8 cellular contexts compared by ENCODE assay signal in genomic region chr12:48956279-48957140, GRCh38. TPM values are rescaled to one million over a fixed set of nuclear protein-coding genes. Genes with fewer than 3 reads are reported as not detected.
DNase-seq lines count a peak whose midpoint lies in the region; ATAC-seq lines count a peak whose summit lies in the region.

No MANE protein-coding gene starts in this region.

- peak overlapping the region; percentile 82 for H3K23ac ChIP-seq in neuronal stem cell (ENCODE audit: low read depth, low read length, poor library complexity)

- peak overlapping the region; percentile 71 for H2AK5ac ChIP-seq in neuronal stem cell (ENCODE audit: low read depth, low read length)

- peak overlapping the region; percentile 87 for H2BK5ac ChIP-seq in neuronal stem cell (ENCODE audit: low read length)

- H3K36me3 ChIP-seq in neuronal stem cell (replicated peaks in 1 of 2; ENCODE audit: control insufficient read depth in 2 of 2, insufficient read depth in 2 of 2, low read length in 2 of 2): peaks cover 5 to 45% of the 10 kb centered on the region in 2 donors

- peaks cover 31% of the 10 kb centered on the region for H3K4me1 Mint-ChIP-seq in activated naive CD8-positive, alpha-beta T cell treated with anti-CD3 and anti-CD28 coated beads, Interleukin-2, amount 50 U/mL, for 24 hours

- peak overlapping the region; percentile 21 for H2BK120ac ChIP-seq in neuronal stem cell (ENCODE audit: low read depth, low read length)

- H3K4me2 ChIP-seq in neuronal stem cell (ENCODE audit: insufficient read depth, low read length, poor library complexity, severe bottlenecking): peak overlapping the region; percentile 72

- H3K27ac ChIP-seq in neuronal stem cell (replicated peaks; ENCODE audit: low read length): peak overlapping the region; percentile 78

- no peak overlapping the region for H4K91ac ChIP-seq in neuronal stem cell (ENCODE audit: low read depth, low read length, poor library complexity)

- peaks cover 3% of the 10 kb centered on the region for H3K79me1 ChIP-seq in neuronal stem cell (ENCODE audit: low read depth, low read length)

- peak overlapping the region; percentile 16 for H2BK12ac ChIP-seq in neuronal stem cell (ENCODE audit: low read length)

- H3K27ac Mint-ChIP-seq in activated naive CD8-positive, alpha-beta T cell treated with anti-CD3 and anti-CD28 coated beads, Interleukin-2, amount 50 U/mL, for 24 hours: peak overlapping the region; percentile 90

- peaks cover 7% of the 10 kb centered on the region in 2 donors for H3K4me1 ChIP-seq in neuronal stem cell (ENCODE audit: control insufficient read depth in 2 of 2, insufficient read depth in 1 of 2, low read depth in 1 of 2, low read length in 2 of 2)

- H3K18ac ChIP-seq in neuronal stem cell (ENCODE audit: low read length): peak overlapping the region; percentile 98

- intact Hi-C loops in head of caudate nucleus (cut with DNase I): no loop called here

- H3K36me3 Mint-ChIP-seq in activated naive CD8-positive, alpha-beta T cell treated with anti-CD3 and anti-CD28 coated beads, Interleukin-2, amount 50 U/mL, for 24 hours (ENCODE audit: low read depth): peaks cover 6% of the 10 kb centered on the region

- peaks cover 0 to 2% (median 0%) of the 10 kb centered on the region in 3 experiments for H3K27me3 ChIP-seq in neuronal stem cell (ENCODE audit: control insufficient read depth in 3 of 3, insufficient read depth in 3 of 3, low read depth in 1 of 3, low read length in 3 of 3)

- no peaks in the 10 kb centered on the region for H3K9me3 Mint-ChIP-seq in activated naive CD8-positive, alpha-beta T cell treated with anti-CD3 and anti-CD28 coated beads, Interleukin-2, amount 50 U/mL, for 24 hours

- peak overlapping the region; percentile 94 for H3K4me3 Mint-ChIP-seq in activated naive CD8-positive, alpha-beta T cell treated with anti-CD3 and anti-CD28 coated beads, Interleukin-2, amount 50 U/mL, for 24 hours

- peak; percentile 28 to 42 for DNase-seq in stimulated activated CD4-positive, alpha-beta T cell treated with anti-CD3 and anti-CD28 coated beads, Interleukin-2, amount 100 ng/mL, for 24 hours
- DNase-seq in stimulated activated CD4-positive, alpha-beta T cell treated with anti-CD3 and anti-CD28 coated beads, Interleukin-12 subunit alpha, Interleukin-12 subunit beta, amount 100 ng/mL, for 4 hours: no peak
- DNase-seq in NCI-H748 treated with DMSO at 0.1 percent for 48 hours (lab: John Stamatoyannopoulos, UW): peak; percentile 77
- no peak for DNase-seq in activated naive CD8-positive, alpha-beta T cell treated with anti-CD3 and anti-CD28 coated beads, Interleukin-2, amount 50 U/mL, for 24 hours
- peak; percentile 54 to 95 (median 83) for DNase-seq in head of caudate nucleus
- peak; percentile 86 for DNase-seq in neuronal stem cell (ENCODE audit: low spot score)

- peak overlapping the region; percentile 97 to 98 for H3K4me3 ChIP-seq in neuronal stem cell (ENCODE audit: low read length in 2 of 2)

- ATAC-seq in HG03442 (IDR thresholded peaks at IDR 0.05; ENCODE audit: unreplicated experiment) (peak; percentile 15), HG02571 (IDR thresholded peaks at IDR 0.05; ENCODE audit: unreplicated experiment) (no peak)
- peak; percentile 27 for ATAC-seq in activated naive CD8-positive, alpha-beta T cell treated with anti-CD3 and anti-CD28 coated beads, Interleukin-2, amount 50 U/mL, for 24 hours

- H3K9ac ChIP-seq in neuronal stem cell (ENCODE audit: low read depth, low read length, poor library complexity): peak overlapping the region; percentile 98

- H4K8ac ChIP-seq in neuronal stem cell (ENCODE audit: low read depth, low read length): no peak overlapping the region

- peak overlapping the region; percentile 76 for H2BK15ac ChIP-seq in neuronal stem cell (ENCODE audit: low read length)

- H3K27me3 Mint-ChIP-seq in activated naive CD8-positive, alpha-beta T cell treated with anti-CD3 and anti-CD28 coated beads, Interleukin-2, amount 50 U/mL, for 24 hours: peaks cover 14% of the 10 kb centered on the region

- H3K14ac ChIP-seq in neuronal stem cell (ENCODE audit: low read length): no peak overlapping the region

- H2AFZ ChIP-seq in neuronal stem cell (ENCODE audit: low read length): peak overlapping the region; percentile 94

- H3K9me3 ChIP-seq in neuronal stem cell (replicated peaks in 1 of 2; ENCODE audit: control insufficient read depth in 2 of 2, insufficient read depth in 1 of 2, low read depth in 1 of 2, low read length in 2 of 2): no peaks in the 10 kb centered on the region

- H3K4ac ChIP-seq in neuronal stem cell (ENCODE audit: low read length): no peak overlapping the region

- no CpG with 5 or more reads among the region's 29 CpGs for WGBS in neuronal stem cell (ENCODE audit: extremely low coverage in 2 of 2, insufficient read length in 2 of 2, insufficient replicate concordance in 1 of 2), 2 donors

RNA-seq across cellular contexts. Expression of gene ARF3, which starts 0.8 kb away (rescaled TPM):
- polyA plus RNA-seq in neuronal stem cell (2013, experiment 1 of 2): 72.0 TPM
- 77.4 TPM for polyA plus RNA-seq in neuronal stem cell (2013, experiment 2 of 2)

RNA-seq across cellular contexts. Expression of gene WNT10B, which starts 15.0 kb away (rescaled TPM):
- polyA plus RNA-seq in neuronal stem cell (2013, experiment 1 of 2): 0.04 TPM
- not detected for polyA plus RNA-seq in neuronal stem cell (2013, experiment 2 of 2)

RNA-seq across cellular contexts. Expression of gene WNT1, which starts 21.6 kb away (rescaled TPM):
- polyA plus RNA-seq in neuronal stem cell (2013, experiment 1 of 2): 0.11 TPM
- 0.03 TPM for polyA plus RNA-seq in neuronal stem cell (2013, experiment 2 of 2)

RNA-seq across cellular contexts. Expression of gene FKBP11, which starts 31.2 kb away (rescaled TPM):
- 12.1 TPM for polyA plus RNA-seq in neuronal stem cell (2013, experiment 1 of 2)
- 11.6 TPM for polyA plus RNA-seq in neuronal stem cell (2013, experiment 2 of 2)

RNA-seq across cellular contexts. Expression of gene DDN, which starts 42.7 kb away (rescaled TPM):
- polyA plus RNA-seq in neuronal stem cell (2013, experiment 1 of 2): 0.10 TPM
- polyA plus RNA-seq in neuronal stem cell (2013, experiment 2 of 2): 0.07 TPM

Comparison
In these comparisons a context has a peak if more than half of its experiments do, and no peak if none do; other contexts are left out.
1. DNase-seq: peak in stimulated activated CD4-positive, alpha-beta T cell treated with anti-CD3 and anti-CD28 coated beads, Interleukin-2, amount 100 ng/mL, for 24 hours (2 of 2), NCI-H748 treated with DMSO at 0.1 percent for 48 hours (single experiment), head of caudate nucleus (42 of 42) and neuronal stem cell (single experiment); none in stimulated activated CD4-positive, alpha-beta T cell treated with anti-CD3 and anti-CD28 coated beads, Interleukin-12 subunit alpha, Interleukin-12 subunit beta, amount 100 ng/mL, for 4 hours (single experiment) and activated naive CD8-positive, alpha-beta T cell treated with anti-CD3 and anti-CD28 coated beads, Interleukin-2, amount 50 U/mL, for 24 hours (single experiment).